26 cellular contexts compared by ENCODE assay signal in the genomic region with DNA sequence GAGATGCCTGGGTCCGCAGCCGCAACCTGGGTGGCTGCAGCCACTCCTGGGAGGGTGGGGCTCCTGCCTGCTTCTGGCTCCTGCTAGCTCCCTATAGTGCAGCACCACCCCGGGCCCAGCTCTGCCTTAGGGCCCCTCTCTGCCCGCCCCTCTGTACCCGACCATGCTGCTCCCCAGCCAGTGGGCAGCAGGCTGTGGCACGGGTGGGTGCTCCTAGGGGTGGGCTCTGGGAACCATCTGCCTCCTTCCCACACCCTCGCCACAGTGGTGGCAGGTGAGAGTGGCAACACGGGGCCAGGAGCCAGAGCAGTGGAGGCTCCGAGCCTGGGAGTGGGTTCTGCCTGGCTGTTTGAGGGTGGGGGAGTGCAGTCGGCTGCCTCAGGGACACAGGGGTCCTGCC.
"Had no signal": no experiment of that assay in that cellular context is flagged by ENCODE, and none has a peak within 500 bp of the region (broad histone marks: within the 10 kb centered on the region; RNA-seq: fewer than 3 reads in every experiment).

No MANE protein-coding gene starts in this region.

- DNase-seq: activated B cell treated with CpG ODN at 0.5 μM for 24 hours; activated CD4-positive, alpha-beta T cell treated with anti-CD3 and anti-CD28 coated beads for 1 hour; activated CD4-positive, alpha-beta T cell treated with anti-CD3 and anti-CD28 coated beads, Interleukin-2, amount 10 ng/mL, durations not matched to agents 24 days and 14 days; activated CD4-positive, alpha-beta T cell treated with anti-CD3 and anti-CD28 coated beads, Interleukin-2, amount 50 U/mL, for 48 hours; activated gamma-delta T cell; activated naive CD4-positive, alpha-beta T cell treated with anti-CD3 and anti-CD28 coated beads for 36 hours; activated T-cell treated with anti-CD3 and anti-CD28 coated beads for 4 hours; activated T-cell treated with anti-CD3 and anti-CD28 coated beads, Interleukin-2, amount 50 U/mL, for 48 hours; amygdala; brain microvascular endothelial cell; Kasumi-1; KBM-7; NCI-H146; NCI-H187 treated with DMSO at 0.1 percent for 48 hours; NCI-H2081 treated with DMSO at 0.1 percent for 48 hours; NCI-H446; NCI-H524; PC-3; T-cell; T-helper 2 cell; T1000 had no signal

- H3K27me3 ChIP-seq: brain microvascular endothelial cell, cardiac muscle cell had no signal

- FAIRE-seq: RCC 7860, TTC549 had no signal

- H3K4me3 ChIP-seq: cardiac muscle cell, SK-N-MC had no signal

- H3K27ac ChIP-seq: brain microvascular endothelial cell, cardiac muscle cell, SK-N-MC had no signal

- H3K36me3 ChIP-seq: brain microvascular endothelial cell, cardiac muscle cell had no signal

- ATAC-seq: activated T-helper 17 cell treated with anti-CD3 and anti-CD28 coated beads, Interleukin-2, amount 50 U/mL, for 72 hours; PC-3; T-cell had no signal
